ENCODE assay signal across 9 cellular contexts in genomic region chr10:70441161-70441876, GRCh38. TPM values are rescaled to one million over a fixed set of nuclear protein-coding genes. Genes with fewer than 3 reads are reported as not detected.
DNase-seq lines count a peak whose midpoint lies in the region; ATAC-seq and TF ChIP-seq lines count a peak whose summit lies in the region.
"Had no signal": no experiment of that assay in that cellular context is flagged by ENCODE, and none has a peak within 500 bp of the region (broad histone marks: within the 10 kb centered on the region; RNA-seq: fewer than 3 reads in every experiment).

Gene NODAL (minus strand): TSS chr10:70441681. CDS start chr10:70441667, 14 bp downstream.

- H2BK15ac ChIP-seq in H9 (ENCODE audit: low read depth, low read length) = no peak within 1 kb of the TSS

- H3K4me2 ChIP-seq in H9 (ENCODE audit: insufficient read depth, insufficient read length, low read length) = peak within 1 kb of the TSS; percentile 66

- DNase-seq in H9 (peak; percentile 68), left ventricle myocardium inferior (no peak), progenitor cell of endocrine pancreas (ENCODE audit: low spot score, unreplicated experiment) (no peak), ovary (no peak), GM03348 (ENCODE audit: low spot score) (no peak), NCI-H1694 (lab: John Stamatoyannopoulos, UW) (no peak)
- DNase-seq in activated T-cell treated with anti-CD3 and anti-CD28 coated beads, Interleukin-2, amount 50 U/mL, for 24 hours = peak; percentile 49

- no peaks in the 10 kb centered on the region for H4K20me1 ChIP-seq in H9 (ENCODE audit: control insufficient read depth, insufficient read depth, insufficient read length)

- H3K18ac ChIP-seq in H9 (ENCODE audit: insufficient read length, low read depth, low read length) = peak within 1 kb of the TSS; percentile 6

- H3K27ac Mint-ChIP-seq in H9 (peak within 1 kb of the TSS in 2 of 3 experiments; percentile 77 to 93; a peak in 4 of 7 replicates), progenitor cell of endocrine pancreas (no peak within 1 kb of the TSS)
- H3K27ac Mint-ChIP-seq in activated T-cell treated with anti-CD3 and anti-CD28 coated beads, Interleukin-2, amount 50 U/mL, for 24 hours = no peak within 1 kb of the TSS

- H2AFZ ChIP-seq in H9 (ENCODE audit: low read length) = no peak within 1 kb of the TSS

- H2BK12ac ChIP-seq in H9 (ENCODE audit: insufficient read length, low read depth, low read length) = no peak within 1 kb of the TSS

- H2BK20ac ChIP-seq in H9 (ENCODE audit: low read depth, low read length, poor library complexity, severe bottlenecking) = no peak within 1 kb of the TSS

- no peaks in the 10 kb centered on the region for H3K9me3 ChIP-seq in H9 (ENCODE audit: control insufficient read depth, low read depth, low read length)
- no peaks in the 10 kb centered on the region for H3K9me3 ChIP-seq in left ventricle myocardium inferior (replicated peaks)
- H3K9me3 ChIP-seq in ovary = no peaks in the 10 kb centered on the region

- H3K36me3 Mint-ChIP-seq in H9 (ENCODE audit: insufficient read depth in 1 of 3, low read depth in 3 of 3) (peaks cover 0 to 27% (median 2%) of the 10 kb centered on the region in 3 experiments; a peak in 2 of 7 replicates), progenitor cell of endocrine pancreas (ENCODE audit: insufficient read depth) (peaks cover 2% of the 10 kb centered on the region)
- no peaks in the 10 kb centered on the region for H3K36me3 Mint-ChIP-seq in activated T-cell treated with anti-CD3 and anti-CD28 coated beads, Interleukin-2, amount 50 U/mL, for 24 hours (ENCODE audit: low read depth)

- H3K27ac ChIP-seq in H9 (ENCODE audit: insufficient read length, low read depth, low read length) = no peak within 1 kb of the TSS
- H3K27ac ChIP-seq in left ventricle myocardium inferior (replicated peaks) = no peak within 1 kb of the TSS
- H3K27ac ChIP-seq in ovary = no peak within 1 kb of the TSS

- no peak within 1 kb of the TSS for H2AK5ac ChIP-seq in H9 (ENCODE audit: insufficient read length, low read length)

- H3K79me2 ChIP-seq in H9 (ENCODE audit: insufficient read depth, low read length) = peaks cover 3% of the 10 kb centered on the region; the same call in 1 of the 2 replicates

- no peak within 1 kb of the TSS for H4K8ac ChIP-seq in H9 (replicated peaks; ENCODE audit: insufficient read length, low read depth, low read length)

- no peak within 1 kb of the TSS for H3T11ph ChIP-seq in H9 (ENCODE audit: low read length)

- TF ChIP-seq EP300 in ovary (IDR thresholded peaks at IDR 0.05) = no peak

- H4K91ac ChIP-seq in H9 (ENCODE audit: insufficient read length, low read depth, low read length) = no peak within 1 kb of the TSS

- H4K5ac ChIP-seq in H9 (ENCODE audit: insufficient read length, low read depth, low read length) = no peak within 1 kb of the TSS

- H3K79me1 ChIP-seq in H9 (ENCODE audit: insufficient read depth, low read depth, low read length, poor library complexity, severe bottlenecking) = no peaks in the 10 kb centered on the region

- H3K4me3 Mint-ChIP-seq in H9 (peak within 1 kb of the TSS; percentile 74 to 75), progenitor cell of endocrine pancreas (ENCODE audit: low read depth) (peak within 1 kb of the TSS; percentile 45)
- peak within 1 kb of the TSS; percentile 59 for H3K4me3 Mint-ChIP-seq in activated T-cell treated with anti-CD3 and anti-CD28 coated beads, Interleukin-2, amount 50 U/mL, for 24 hours

- H2BK120ac ChIP-seq in H9 (ENCODE audit: low read depth, low read length, poor library complexity, severe bottlenecking) = no peak within 1 kb of the TSS

- no peak within 1 kb of the TSS for H3K4ac ChIP-seq in H9 (ENCODE audit: low read depth, low read length)

- no peak within 1 kb of the TSS for H2BK5ac ChIP-seq in H9 (ENCODE audit: insufficient read length, low read length)

- H3K36me3 ChIP-seq in left ventricle myocardium inferior (no peaks in the 10 kb centered on the region), ovary (no peaks in the 10 kb centered on the region)

- H3K4me3 ChIP-seq in left ventricle myocardium inferior (peak within 1 kb of the TSS; percentile 61), ovary (no peak within 1 kb of the TSS)

- peaks cover 14% of the 10 kb centered on the region for H3K23me2 ChIP-seq in H9 (ENCODE audit: insufficient read length, low read depth, low read length, poor library complexity, severe bottlenecking)

- TF ChIP-seq CTCF in H9 (conservative IDR thresholded peaks at IDR 0.05) (peak; percentile 27; the same call in 2 of the 3 replicates), left ventricle myocardium inferior (IDR thresholded peaks at IDR 0.05; ENCODE audit: borderline replicate concordance) (peak; percentile 8), progenitor cell of endocrine pancreas (IDR thresholded peaks at IDR 0.05; ENCODE audit: unreplicated experiment) (peak; percentile 19), ovary (IDR thresholded peaks at IDR 0.05) (no peak)

- WGBS in H9 (ENCODE audit: extremely low coverage, insufficient read length, low lambda C conversion rate) = no CpG with 5 or more reads among the region's 59 CpGs
- 18 to 32% (median 22%) methylated on average over 38 to 59 of the region's 59 CpGs for WGBS in ovary, 3 donors

- H3K56ac ChIP-seq in H9 (ENCODE audit: insufficient read length, low read depth, low read length) = no peak within 1 kb of the TSS

- H3K14ac ChIP-seq in H9 (ENCODE audit: insufficient read depth, low read length) = peak within 1 kb of the TSS; percentile 3; the same call in 1 of the 2 replicates

- peaks cover 50 to 55% of the 10 kb centered on the region in 2 experiments for H3K4me1 Mint-ChIP-seq in H9
- H3K4me1 Mint-ChIP-seq in activated T-cell treated with anti-CD3 and anti-CD28 coated beads, Interleukin-2, amount 50 U/mL, for 24 hours (ENCODE audit: low read depth) = peaks cover 14% of the 10 kb centered on the region
- H3K4me1 Mint-ChIP-seq in progenitor cell of endocrine pancreas (ENCODE audit: low read depth) = peaks cover 13% of the 10 kb centered on the region

- intact Hi-C loops in left ventricle myocardium inferior (cut with micrococcal nuclease) = no loop called here
- intact Hi-C loops in ovary (cut with DNase I) = no loop called here

- H3K9ac ChIP-seq in H9 (ENCODE audit: extremely low read depth, insufficient read length, low read length) = no peak within 1 kb of the TSS

- H3K27me3 ChIP-seq in H9 (ENCODE audit: insufficient read depth, low read length) (peaks cover 7% of the 10 kb centered on the region; the same call in 1 of the 2 replicates), left ventricle myocardium inferior (ENCODE audit: low read depth) (peaks cover 46% of the 10 kb centered on the region), ovary (no peaks in the 10 kb centered on the region)

- no peak for ATAC-seq in GM18511 (IDR thresholded peaks at IDR 0.05; ENCODE audit: unreplicated experiment)

- H3K9me3 Mint-ChIP-seq in H9 = peaks cover 0 to 4% of the 10 kb centered on the region in 2 experiments; a peak in 2 of 5 replicates
- H3K9me3 Mint-ChIP-seq in activated T-cell treated with anti-CD3 and anti-CD28 coated beads, Interleukin-2, amount 50 U/mL, for 24 hours = no peaks in the 10 kb centered on the region
- no peaks in the 10 kb centered on the region for H3K9me3 Mint-ChIP-seq in progenitor cell of endocrine pancreas (ENCODE audit: low read depth)

- peaks cover 44% of the 10 kb centered on the region for H3K27me3 Mint-ChIP-seq in H9 (ENCODE audit: low read depth)
- H3K27me3 Mint-ChIP-seq in activated T-cell treated with anti-CD3 and anti-CD28 coated beads, Interleukin-2, amount 50 U/mL, for 24 hours = peaks cover 55% of the 10 kb centered on the region
- peaks cover 80% of the 10 kb centered on the region for H3K27me3 Mint-ChIP-seq in progenitor cell of endocrine pancreas

- H3K4me1 ChIP-seq in H9 (ENCODE audit: insufficient read depth, low read length) (peaks cover 9% of the 10 kb centered on the region; the same call in 1 of the 2 replicates), left ventricle myocardium inferior (peaks cover 25% of the 10 kb centered on the region), ovary (ENCODE audit: insufficient read depth) (peaks cover 14% of the 10 kb centered on the region)

- no peak for TF ChIP-seq POLR2A in ovary (IDR thresholded peaks at IDR 0.05)

- H3K23ac ChIP-seq in H9 (ENCODE audit: insufficient read length, low read depth, low read length) = no peak within 1 kb of the TSS

RNA-seq across cellular contexts. Expression of gene NODAL, which starts in this region (rescaled TPM):
- total RNA-seq in H9 (2021) (80.7 and 84.7 TPM in 2 replicates), left ventricle myocardium inferior (0.16 TPM), progenitor cell of endocrine pancreas (not detected in 2 replicates), ovary (not detected)
- polyA plus RNA-seq in ovary = under 1 TPM in 1 of 2 donors, not detected in 1; 0.04 TPM
- total RNA-seq: NCI-H460 had no signal

Comparison
In these comparisons a context has a peak if more than half of its experiments do, and no peak if none do; other contexts are left out.
1. RNA of gene NODAL (total RNA-seq): 80.7 to 84.7 TPM in H9; 0.16 TPM in left ventricle myocardium inferior (single experiment), not detected in progenitor cell of endocrine pancreas and not detected in ovary; every median in the first group is over 10 times any median in the second.
2. DNase-seq: peak in H9 (single experiment) and activated T-cell treated with anti-CD3 and anti-CD28 coated beads, Interleukin-2, amount 50 U/mL, for 24 hours (single experiment); none in left ventricle myocardium inferior (single experiment), progenitor cell of endocrine pancreas (single experiment), ovary (0 of 5), GM03348 (single experiment) and NCI-H1694 (single experiment).
3. H3K27ac Mint-ChIP-seq: peak in H9 (2 of 3); none in activated T-cell treated with anti-CD3 and anti-CD28 coated beads, Interleukin-2, amount 50 U/mL, for 24 hours (single experiment) and progenitor cell of endocrine pancreas (single experiment).
4. CTCF ChIP-seq: peak in H9 (single experiment), left ventricle myocardium inferior (single experiment) and progenitor cell of endocrine pancreas (single experiment); none in ovary (0 of 3).
5. Peak in every context shown above with its lines, with median percentiles within 50 percentile points of each other: H3K4me3 Mint-ChIP-seq.